1 cellular context compared by ENCODE assay signal in the genomic region with DNA sequence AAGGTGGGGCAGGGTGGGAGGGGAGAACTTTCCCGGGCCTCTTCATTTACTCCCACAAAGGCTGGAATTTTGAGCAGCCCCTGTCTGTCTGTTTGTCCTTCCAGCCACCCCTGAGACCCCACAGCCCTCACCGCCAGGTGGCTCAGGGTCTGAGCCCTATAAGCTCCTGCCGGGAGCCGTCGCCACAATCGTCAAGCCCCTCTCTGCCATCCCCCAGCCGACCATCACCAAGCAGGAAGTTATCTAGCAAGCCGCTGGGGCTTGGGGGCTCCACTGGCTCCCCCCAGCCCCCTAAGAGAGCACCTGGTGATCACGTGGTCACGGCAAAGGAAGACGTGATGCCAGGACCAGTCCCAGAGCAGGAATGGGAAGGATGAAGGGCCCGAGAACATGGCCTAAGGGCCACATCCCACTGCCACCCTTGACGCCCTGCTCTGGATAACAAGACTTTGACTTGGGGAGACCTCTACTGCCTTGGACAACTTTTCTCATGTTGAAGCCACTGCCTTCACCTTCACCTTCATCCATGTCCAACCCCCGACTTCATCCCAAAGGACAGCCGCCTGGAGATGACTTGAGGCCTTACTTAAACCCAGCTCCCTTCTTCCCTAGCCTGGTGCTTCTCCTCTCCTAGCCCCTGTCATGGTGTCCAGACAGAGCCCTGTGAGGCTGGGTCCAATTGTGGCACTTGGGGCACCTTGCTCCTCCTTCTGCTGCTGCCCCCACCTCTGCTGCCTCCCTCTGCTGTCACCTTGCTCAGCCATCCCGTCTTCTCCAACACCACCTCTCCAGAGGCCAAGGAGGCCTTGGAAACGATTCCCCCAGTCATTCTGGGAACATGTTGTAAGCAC.
TF ChIP-seq lines count a peak whose summit lies in the region.

No MANE protein-coding gene starts in this region.

TF ChIP-seq in H1, 55 proteins besides CTCF, POLR2A, EP300 and RAD21:
- TF ChIP-seq GABPA (IDR thresholded peaks at IDR 0.05; ENCODE audit: borderline replicate concordance, insufficient read depth, low read length) (no peak), BRCA1 (IDR thresholded peaks at IDR 0.05; ENCODE audit: low read depth, low read length) (no peak), ASH2L (IDR thresholded peaks at IDR 0.05; ENCODE audit: low read length) (no peak), NRF1 (IDR thresholded peaks at IDR 0.05; ENCODE audit: low read depth, low read length) (no peak), ZNF274 (IDR thresholded peaks at IDR 0.05; ENCODE audit: borderline replicate concordance, extremely low read depth, low read length) (no peak), SIN3A (conservative IDR thresholded peaks at IDR 0.05 in 1 of 2, IDR thresholded peaks at IDR 0.05 in 1 of 2; ENCODE audit: low read depth in 1 of 2, low read length in 2 of 2) (no peak), TAF7 (optimal IDR thresholded peaks at IDR 0.05; ENCODE audit: borderline replicate concordance, low read depth, low read length) (no peak)
- TF ChIP-seq, protein P1, sequence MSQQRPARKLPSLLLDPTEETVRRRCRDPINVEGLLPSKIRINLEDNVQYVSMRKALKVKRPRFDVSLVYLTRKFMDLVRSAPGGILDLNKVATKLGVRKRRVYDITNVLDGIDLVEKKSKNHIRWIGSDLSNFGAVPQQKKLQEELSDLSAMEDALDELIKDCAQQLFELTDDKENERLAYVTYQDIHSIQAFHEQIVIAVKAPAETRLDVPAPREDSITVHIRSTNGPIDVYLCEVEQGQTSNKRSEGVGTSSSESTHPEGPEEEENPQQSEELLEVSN (IDR thresholded peaks at IDR 0.05): no peak
